In the genomic region with DNA sequence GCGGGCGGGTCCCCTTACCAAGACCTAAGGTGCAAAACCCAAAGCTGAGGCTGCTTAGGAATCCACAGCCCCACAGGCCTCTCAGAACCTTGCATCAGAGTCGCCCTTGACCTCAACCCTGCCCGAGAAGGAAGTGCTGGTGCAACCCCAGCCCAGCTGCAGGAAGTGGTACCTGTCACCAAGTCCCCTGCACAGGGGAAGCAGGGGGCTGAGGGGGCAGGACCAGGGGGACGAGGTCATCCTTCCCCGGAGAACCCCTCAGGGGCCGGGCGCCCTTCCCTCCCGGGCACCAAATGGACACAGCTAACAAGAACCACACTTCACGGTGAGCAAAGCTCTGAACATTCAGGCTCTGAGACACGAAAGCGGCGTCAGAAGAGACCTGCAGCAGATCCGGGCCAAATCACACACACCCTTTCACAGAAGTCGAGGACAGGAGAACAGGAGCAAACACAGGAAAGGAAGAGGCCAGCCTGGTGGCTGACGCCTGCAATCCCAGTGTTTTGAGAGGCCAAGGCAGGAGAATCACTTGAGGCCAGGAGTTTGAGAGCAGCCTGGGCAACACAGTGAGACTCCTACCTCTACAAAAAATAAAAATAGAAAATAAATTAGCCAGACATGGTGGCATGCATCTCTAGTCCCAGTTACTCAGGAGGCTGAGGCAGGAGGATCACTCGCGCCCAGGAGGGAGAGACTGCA, we compare ENCODE assay signal across 9 cellular contexts. TPM values are rescaled to one million over a fixed set of nuclear protein-coding genes. Genes with fewer than 3 reads are reported as not detected.
A peak's percentile ranks its signal among the peaks of the same experiment; 100 is the strongest.
DNase-seq lines count a peak whose midpoint lies in the region; ATAC-seq, FAIRE-seq and TF ChIP-seq lines count a peak whose summit lies in the region.
"Had no signal": no experiment of that assay in that cellular context is flagged by ENCODE, and none has a peak within 500 bp of the region (broad histone marks: within the 10 kb centered on the region; RNA-seq: fewer than 3 reads in every experiment).

No MANE protein-coding gene starts in this region.

- H3K9me3 ChIP-seq in KOPT-K1 (ENCODE audit: insufficient read depth, low read length, poor library complexity, severe bottlenecking) = no peaks in the 10 kb centered on the region

- H3K36me3 Mint-ChIP-seq in activated T-cell treated with anti-CD3 and anti-CD28 coated beads, Interleukin-2, amount 50 U/mL, for 4 hours (ENCODE audit: insufficient read depth) = peaks cover 3% of the 10 kb centered on the region
- no peaks in the 10 kb centered on the region for H3K36me3 Mint-ChIP-seq in nephron progenitor cell (ENCODE audit: low read depth)

- H3K36me3 ChIP-seq in KOPT-K1 (ENCODE audit: insufficient read depth, low read length) = peaks cover 23% of the 10 kb centered on the region

- peak overlapping the region; percentile 73 for H3K4me3 Mint-ChIP-seq in activated T-cell treated with anti-CD3 and anti-CD28 coated beads, Interleukin-2, amount 50 U/mL, for 4 hours
- H3K4me3 Mint-ChIP-seq in nephron progenitor cell = no peak overlapping the region

- TF ChIP-seq CTCF in nephron progenitor cell (IDR thresholded peaks at IDR 0.05) = no peak

- H3K9me3 Mint-ChIP-seq in activated T-cell treated with anti-CD3 and anti-CD28 coated beads, Interleukin-2, amount 50 U/mL, for 4 hours = no peaks in the 10 kb centered on the region
- no peaks in the 10 kb centered on the region for H3K9me3 Mint-ChIP-seq in nephron progenitor cell

- no peaks in the 10 kb centered on the region for H3K27me3 Mint-ChIP-seq in activated T-cell treated with anti-CD3 and anti-CD28 coated beads, Interleukin-2, amount 50 U/mL, for 4 hours (ENCODE audit: low read depth)
- peaks cover 63% of the 10 kb centered on the region for H3K27me3 Mint-ChIP-seq in nephron progenitor cell (ENCODE audit: low read depth, poor library complexity)

- ATAC-seq in activated T-cell treated with anti-CD3 and anti-CD28 coated beads, Interleukin-2, amount 50 U/mL, for 4 hours = peak; percentile 38 to 46
- ATAC-seq in HG03565 (IDR thresholded peaks at IDR 0.05; ENCODE audit: unreplicated experiment) = no peak

- peak overlapping the region; percentile 83 for H3K27ac Mint-ChIP-seq in nephron progenitor cell

- DNase-seq in GM18507 (ENCODE audit: extremely low spot score, insufficient read length, low read depth) (no peak), nephron progenitor cell (no peak), NCI-H2081 treated with DMSO at 0.1 percent for 48 hours (lab: John Stamatoyannopoulos, UW) (no peak), putamen (ENCODE audit: low spot score) (no peak), NCI-H2029 treated with DMSO at 0.1 percent for 48 hours (lab: John Stamatoyannopoulos, UW) (no peak)
- no peak for DNase-seq in activated T-cell treated with anti-CD3 and anti-CD28 coated beads, Interleukin-2, amount 50 U/mL, for 4 hours

- peaks cover 86% of the 10 kb centered on the region for H3K4me1 Mint-ChIP-seq in activated T-cell treated with anti-CD3 and anti-CD28 coated beads, Interleukin-2, amount 50 U/mL, for 4 hours (ENCODE audit: low read depth)
- H3K4me1 Mint-ChIP-seq in nephron progenitor cell = peaks cover 31% of the 10 kb centered on the region

- peak overlapping the region; percentile 92 for H3K27ac ChIP-seq in KOPT-K1 (ENCODE audit: low read depth, low read length, poor library complexity, severe bottlenecking)

- FAIRE-seq in GM18507 (lab: Jason Lieb, UNC) = peak; percentile 82
- FAIRE-seq: islet of Langerhans had no signal

RNA-seq across cellular contexts. Expression of a gene that starts 6.4 kb away (rescaled TPM):
- 100 to 1,000 TPM; 175 to 195 (median 180) TPM for total RNA-seq in activated T-cell treated with anti-CD3 and anti-CD28 coated beads, Interleukin-2, amount 50 U/mL, for 4 hours

RNA-seq across cellular contexts. Expression of a gene that starts 25.5 kb away (rescaled TPM):
- total RNA-seq in activated T-cell treated with anti-CD3 and anti-CD28 coated beads, Interleukin-2, amount 50 U/mL, for 4 hours = 100 to 1,000 TPM; 100 to 130 (median 126) TPM

RNA-seq across cellular contexts. Expression of a gene that starts 40.8 kb away (rescaled TPM):
- total RNA-seq in activated T-cell treated with anti-CD3 and anti-CD28 coated beads, Interleukin-2, amount 50 U/mL, for 4 hours = 10 to 100 TPM; 33.8 to 37.6 (median 34.6) TPM
